Comparison of ENCODE assay signal across 9 cellular contexts in the genomic region with DNA sequence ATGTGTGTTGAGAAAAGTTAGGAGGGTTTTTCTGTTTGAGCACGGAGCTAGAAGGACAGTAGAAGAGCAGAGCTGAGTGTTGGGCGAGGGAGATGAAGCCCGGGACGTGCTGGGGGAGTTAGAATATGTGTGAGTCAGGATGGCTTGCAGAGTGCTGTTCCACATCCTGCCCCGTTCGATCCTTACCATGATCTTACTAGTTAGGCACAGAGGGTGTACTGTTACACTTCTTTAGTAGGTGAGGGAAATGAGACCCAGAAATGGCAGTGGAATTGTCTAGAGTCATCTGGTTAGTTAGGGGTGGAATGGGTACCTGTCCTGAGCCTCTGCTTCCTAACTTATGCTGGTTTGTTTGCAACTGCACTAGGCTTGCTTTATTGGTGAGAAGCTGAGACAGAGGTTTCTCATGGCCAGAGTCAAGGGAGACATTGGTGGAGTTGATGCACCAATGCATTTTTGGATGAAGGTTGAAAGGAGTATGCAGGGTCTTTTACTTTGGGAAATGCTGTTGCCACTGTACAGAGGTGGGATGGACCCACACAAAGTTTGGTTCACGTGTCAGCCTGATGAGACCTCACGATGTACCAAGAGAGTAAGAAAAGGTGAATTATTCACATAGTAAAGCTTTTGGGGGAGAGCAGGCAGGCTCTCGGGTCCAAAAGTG. TPM values are rescaled to one million over a fixed set of nuclear protein-coding genes. Genes with fewer than 3 reads are reported as not detected.
DNase-seq lines count a peak whose midpoint lies in the region; ATAC-seq, FAIRE-seq and TF ChIP-seq lines count a peak whose summit lies in the region.
"Had no signal": no experiment of that assay in that cellular context is flagged by ENCODE, and none has a peak within 500 bp of the region (broad histone marks: within the 10 kb centered on the region; RNA-seq: fewer than 3 reads in every experiment).

No MANE protein-coding gene starts in this region.

- H3K27me3 Mint-ChIP-seq in astrocyte (ENCODE audit: low read depth, unreplicated experiment) = no peaks in the 10 kb centered on the region

- peak overlapping the region; percentile 74 for H3K4me3 Mint-ChIP-seq in astrocyte (ENCODE audit: unreplicated experiment)

- H3K27ac Mint-ChIP-seq in astrocyte (ENCODE audit: unreplicated experiment) = peak overlapping the region; percentile 84

- H3K4ac ChIP-seq in trophoblast cell (ENCODE audit: low read depth, low read length) = peak overlapping the region; percentile 19

- no peaks in the 10 kb centered on the region for H3K79me1 ChIP-seq in trophoblast cell (ENCODE audit: low read length)

- no peak overlapping the region for H4K91ac ChIP-seq in trophoblast cell (ENCODE audit: low read depth, low read length)

- peak; percentile 45 for FAIRE-seq in astrocyte (lab: Jason Lieb, UNC)

- no peak for TF ChIP-seq CTCF in astrocyte (IDR thresholded peaks at IDR 0.05; ENCODE audit: insufficient read depth, low read depth, low read length)
- no peak for TF ChIP-seq CTCF in lower leg skin (IDR thresholded peaks at IDR 0.05)

- H3K23ac ChIP-seq in trophoblast cell (ENCODE audit: low read length) = no peak overlapping the region

- no peak overlapping the region for H3K14ac ChIP-seq in trophoblast cell (ENCODE audit: low read length)

- H4K12ac ChIP-seq in trophoblast cell (ENCODE audit: low read depth, low read length) = no peak overlapping the region

- no peak overlapping the region for H2AK5ac ChIP-seq in trophoblast cell (ENCODE audit: low read length)

- no peak overlapping the region for H4K8ac ChIP-seq in trophoblast cell (ENCODE audit: low read depth, low read length)

- H3K9ac ChIP-seq in astrocyte (ENCODE audit: low read length) (peak overlapping the region; percentile 3), trophoblast cell (ENCODE audit: low read length) (no peak overlapping the region)

- H3K9me3 ChIP-seq in astrocyte (ENCODE audit: insufficient read depth, low read depth, low read length) (no peaks in the 10 kb centered on the region), trophoblast cell (ENCODE audit: insufficient read depth, low read depth, low read length) (no peaks in the 10 kb centered on the region)
- H3K9me3 ChIP-seq: SJSA1 had no signal

- H2BK5ac ChIP-seq in trophoblast cell (ENCODE audit: low read depth, low read length, poor library complexity) = no peak overlapping the region

- no peak overlapping the region for H2AFZ ChIP-seq in astrocyte (ENCODE audit: low read depth, low read length)
- no peak overlapping the region for H2AFZ ChIP-seq in trophoblast cell (ENCODE audit: insufficient read depth, low read length, poor library complexity)

- WGBS in trophoblast cell (ENCODE audit: extremely low coverage, insufficient coverage, insufficient read length) = no CpG with 5 or more reads among the region's 9 CpGs
- 72 to 83% methylated on average over 9 of the region's 9 CpGs for WGBS in lower leg skin, 2 donors

- peaks cover 29% of the 10 kb centered on the region for H3K4me1 ChIP-seq in astrocyte (ENCODE audit: insufficient read depth, low read length)
- peaks cover 5 to 11% of the 10 kb centered on the region in 2 experiments for H3K4me1 ChIP-seq in trophoblast cell (ENCODE audit: control insufficient read depth in 1 of 2, insufficient read depth in 2 of 2, low read length in 2 of 2)
- H3K4me1 ChIP-seq: SJSA1 had no signal

- H3K79me2 ChIP-seq in astrocyte (ENCODE audit: insufficient read depth, low read length) = peaks cover 100% of the 10 kb centered on the region
- peaks cover 1% of the 10 kb centered on the region for H3K79me2 ChIP-seq in trophoblast cell (ENCODE audit: control insufficient read depth, insufficient read depth, low read length, poor library complexity)

- H3K4me2 ChIP-seq in astrocyte (ENCODE audit: low read length) = peak overlapping the region; percentile 61
- H3K4me2 ChIP-seq in trophoblast cell (ENCODE audit: low read length) = no peak overlapping the region

- intact Hi-C loops in lower leg skin (cut with DNase I; ENCODE audit: low total_unique reads) = no loop called here

- no peak overlapping the region for H3K18ac ChIP-seq in trophoblast cell (ENCODE audit: low read length)

- H2BK120ac ChIP-seq in trophoblast cell (ENCODE audit: insufficient read depth, low read length, poor library complexity) = no peak overlapping the region

- H3K27me3 ChIP-seq in astrocyte (ENCODE audit: insufficient read depth, low read length) (no peaks in the 10 kb centered on the region), trophoblast cell (ENCODE audit: insufficient read depth, low read length) (no peaks in the 10 kb centered on the region)
- H3K27me3 ChIP-seq: SJSA1 had no signal

- H2BK12ac ChIP-seq in trophoblast cell (ENCODE audit: low read length) = no peak overlapping the region

- H3K27ac ChIP-seq in astrocyte (ENCODE audit: low read depth, low read length) = peak overlapping the region; percentile 33
- no peak overlapping the region for H3K27ac ChIP-seq in trophoblast cell (ENCODE audit: low read depth, low read length)
- H3K27ac ChIP-seq: SJSA1 had no signal

- DNase-seq in astrocyte (ENCODE audit: low read depth) = peak; percentile 59
- DNase-seq in trophoblast cell = no peak
- no peak for DNase-seq in NCI-H2196 (lab: John Stamatoyannopoulos, UW; ENCODE audit: unreplicated experiment)
- DNase-seq in lower leg skin (ENCODE audit: low spot score in 2 of 2) = no peak
- no peak for DNase-seq in activated naive CD4-positive, alpha-beta T cell treated with anti-CD3 and anti-CD28 coated beads, Interleukin-2, amount 50 U/mL, for 16 hours
- DNase-seq in activated gamma-delta T cell (lab: John Stamatoyannopoulos, UW) = no peak

- peaks cover 76% of the 10 kb centered on the region for H4K20me1 ChIP-seq in astrocyte (ENCODE audit: insufficient read depth, low read length)

- H3K9me3 Mint-ChIP-seq in astrocyte (ENCODE audit: unreplicated experiment) = no peaks in the 10 kb centered on the region

- H3K4me3 ChIP-seq in astrocyte (ENCODE audit: insufficient read depth, low read depth, low read length) (no peak overlapping the region), trophoblast cell (ENCODE audit: low read depth, low read length) (no peak overlapping the region), lower leg skin (ENCODE audit: low read depth, poor library complexity, severe bottlenecking) (no peak overlapping the region)
- H3K4me3 ChIP-seq: SJSA1 had no signal

- peaks cover 7% of the 10 kb centered on the region for H3K36me3 Mint-ChIP-seq in astrocyte (ENCODE audit: low read depth, unreplicated experiment)

- TF ChIP-seq POLR2A in lower leg skin (IDR thresholded peaks at IDR 0.05) = no peak

- ATAC-seq in GM19023 (IDR thresholded peaks at IDR 0.05; ENCODE audit: unreplicated experiment) (peak; percentile 27), HG03060 (IDR thresholded peaks at IDR 0.05; ENCODE audit: low read depth, unreplicated experiment) (peak; percentile 4)

- no peaks in the 10 kb centered on the region for H3K36me3 ChIP-seq in astrocyte (ENCODE audit: insufficient read depth, low read length)
- H3K36me3 ChIP-seq in trophoblast cell (ENCODE audit: control insufficient read depth in 1 of 2, insufficient read depth in 2 of 2, low read length in 2 of 2) = no peaks in the 10 kb centered on the region
- H3K36me3 ChIP-seq: SJSA1 had no signal

- H3K4me1 Mint-ChIP-seq in astrocyte (ENCODE audit: low read depth, unreplicated experiment) = peaks cover 48% of the 10 kb centered on the region

RNA-seq across cellular contexts. Expression of gene CCNY, which starts 42.4 kb away (rescaled TPM):
- total RNA-seq in astrocyte (85.9 and 89.4 TPM in 2 replicates), lower leg skin (10 to 100 TPM; 23.3 to 72.3 (median 26.7) TPM)
- polyA plus RNA-seq in trophoblast cell (2013) = 38.5 and 42.4 TPM in 2 replicates
